8 cellular contexts compared by ENCODE assay signal in the genomic region with DNA sequence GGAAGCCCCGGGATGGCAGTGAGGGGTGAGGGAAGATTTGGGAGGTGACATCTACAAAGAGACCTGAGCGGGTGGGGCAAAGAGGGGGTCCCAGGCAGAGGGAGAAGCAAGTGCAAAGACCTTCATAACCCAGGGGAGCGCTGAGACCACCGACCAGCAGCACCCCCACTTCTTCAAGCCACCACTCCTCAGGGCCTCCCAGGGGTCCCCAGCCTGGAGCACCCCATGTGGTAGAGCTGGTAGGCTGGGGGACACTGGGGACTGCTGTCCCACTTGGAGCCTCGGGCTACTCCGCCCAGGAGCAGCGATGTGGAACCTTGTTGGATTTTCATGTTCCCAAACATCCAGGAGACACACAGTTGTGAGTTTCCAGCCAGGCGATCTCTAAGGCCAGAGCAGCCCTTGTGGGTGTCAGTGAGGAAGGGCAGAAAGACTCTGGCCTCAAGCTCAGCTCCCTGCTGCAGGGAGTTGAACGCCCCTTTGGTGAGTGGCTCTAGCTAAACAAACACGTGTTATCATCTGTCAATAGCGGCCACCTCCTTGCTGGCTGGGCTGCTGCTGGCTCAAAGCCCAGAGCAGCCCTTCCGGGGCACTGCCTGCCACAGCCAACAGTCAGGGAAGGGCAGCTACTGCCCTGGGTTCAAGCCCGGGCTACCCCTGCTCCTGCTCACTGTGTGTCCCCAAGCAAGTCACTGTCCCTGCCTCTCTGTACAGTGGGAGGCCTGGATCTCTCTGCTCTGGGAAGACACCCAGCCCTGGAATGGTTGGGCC. TPM values are rescaled to one million over a fixed set of nuclear protein-coding genes. Genes with fewer than 3 reads are reported as not detected.
DNase-seq lines count a peak whose midpoint lies in the region; TF ChIP-seq lines count a peak whose summit lies in the region.

No MANE protein-coding gene starts in this region.

- CTCF ChIA-PET in Calu3 (lab: Charles Lee): interaction anchor here (0.5 to 2.6 kb wide), 13 partner anchors 10 to 1809 kb away, joined by 3 to 17 read pairs (median 4); no protein-coding TSS in a partner anchor

- in situ Hi-C loops in T47D (cut with HindIII; ENCODE audit: low pct_unique_long_range_greater_than_20kb, low sequenced_read_pairs): no loop called here

- intact Hi-C loops in Calu3 (cut with micrococcal nuclease; ENCODE audit: unreplicated experiment): loop anchor here (2.0 to 5.0 kb wide), 2 partner anchors 24 to 40 kb away; no protein-coding TSS in a partner anchor
- intact Hi-C loops in posterior vena cava (cut with DNase I): no loop called here

- no peaks in the 10 kb centered on the region for H3K9me3 Mint-ChIP-seq in Calu3 (ENCODE audit: low read depth, unreplicated experiment)

- H3K4me1 Mint-ChIP-seq in Calu3 (ENCODE audit: low read depth, unreplicated experiment): peaks cover 43% of the 10 kb centered on the region

- H3K4me3 Mint-ChIP-seq in Calu3 (ENCODE audit: low read depth, unreplicated experiment): peak overlapping the region; percentile 29

- H3K36me3 Mint-ChIP-seq in Calu3 (ENCODE audit: insufficient read depth, unreplicated experiment): peaks cover 21% of the 10 kb centered on the region

- H3K27ac Mint-ChIP-seq in Calu3 (ENCODE audit: unreplicated experiment): peak overlapping the region; percentile 90

- TSS peak; percentile 95 for BruUV-seq in Calu3 (replicated peaks; lab: Mats Ljungman, UMichigan)

- DNase-seq in Calu3 (peak; percentile 85), NCI-H2029 treated with DMSO at 0.1 percent for 48 hours (lab: John Stamatoyannopoulos, UW) (peak; percentile 81), T47D (ENCODE audit: low read depth in 1 of 2, low spot score in 1 of 2) (peak; percentile 31 to 76), mucosa of gallbladder (ENCODE audit: low spot score) (peak; percentile 84), NCI-H187 treated with DMSO at 0.1 percent for 48 hours (lab: John Stamatoyannopoulos, UW) (no peak), HCEC 1CT (no peak), posterior vena cava (ENCODE audit: low spot score) (no peak)
- no peak for DNase-seq in activated T-cell treated with anti-CD3 and anti-CD28 coated beads, Interleukin-2, amount 50 U/mL, for 48 hours

- TF ChIP-seq CTCF in Calu3 (IDR thresholded peaks at IDR 0.05; ENCODE audit: unreplicated experiment): no peak

- no peaks in the 10 kb centered on the region for H3K27me3 Mint-ChIP-seq in Calu3 (ENCODE audit: unreplicated experiment)

RNA-seq across cellular contexts. Expression of a gene that starts 25.7 kb away (rescaled TPM):
- 100 and 104 TPM in 2 replicates for total RNA-seq in Calu3 (2022)
- total RNA-seq in mucosa of gallbladder: 61.4 TPM
- total RNA-seq in posterior vena cava: 10 to 100 TPM; 10.9 to 13.8 TPM

Comparison
In these comparisons a context has a peak if more than half of its experiments do, and no peak if none do; other contexts are left out.
1. DNase-seq: peak in Calu3 (single experiment), NCI-H2029 treated with DMSO at 0.1 percent for 48 hours (single experiment), T47D (2 of 2) and mucosa of gallbladder (single experiment); none in NCI-H187 treated with DMSO at 0.1 percent for 48 hours (single experiment), HCEC 1CT (single experiment), activated T-cell treated with anti-CD3 and anti-CD28 coated beads, Interleukin-2, amount 50 U/mL, for 48 hours (0 of 2) and posterior vena cava (single experiment).